Comparison of ENCODE assay signal across 16 cellular contexts in genomic region chr1:31674626-31675025, GRCh38. TPM values are rescaled to one million over a fixed set of nuclear protein-coding genes. Genes with fewer than 3 reads are reported as not detected.
DNase-seq lines count a peak whose midpoint lies in the region; ATAC-seq and TF ChIP-seq lines count a peak whose summit lies in the region.
"Had no signal": no experiment of that assay in that cellular context is flagged by ENCODE, and none has a peak within 500 bp of the region (broad histone marks: within the 10 kb centered on the region; RNA-seq: fewer than 3 reads in every experiment).

No MANE protein-coding gene starts in this region.

- CTCF ChIA-PET in PC-9 (lab: Charles Lee): interaction anchor here (0.6 to 1.0 kb wide), 2 partner anchors 21 to 72 kb away, joined by 3 to 5 read pairs; no protein-coding TSS in a partner anchor

- H3F3A ChIP-seq in PC-9 (ENCODE audit: insufficient read depth, low read depth): peaks cover 35% of the 10 kb centered on the region

- ATAC-seq in left ventricle myocardium superior (no peak), right cardiac atrium (no peak), psoas muscle (no peak)
- ATAC-seq: activated T-helper 17 cell treated with anti-CD3 and anti-CD28 coated beads, Interleukin-2, amount 50 U/mL, for 72 hours; T-cell had no signal

- H3K79me2 ChIP-seq in PC-9 (ENCODE audit: low read depth): no peaks in the 10 kb centered on the region

- intact Hi-C loops in left ventricle myocardium superior (cut with micrococcal nuclease): loop anchor here (5.0 kb wide), 1 partner anchor 38 kb away; no protein-coding TSS in a partner anchor
- intact Hi-C loops in PC-9 (cut with micrococcal nuclease; ENCODE audit: unreplicated experiment): no loop called here
- intact Hi-C loops in right cardiac atrium (cut with DNase I): no loop called here
- intact Hi-C loops in tibial artery (cut with DNase I; ENCODE audit: low total_unique reads): loop anchor here (5.0 kb wide), 1 partner anchor 43 kb away; no protein-coding TSS in a partner anchor
- intact Hi-C loops in psoas muscle (cut with DNase I): no loop called here

- BruUV-seq in PC-9 (replicated peaks; lab: Mats Ljungman, UMichigan): no TSS peak

- H2AFZ ChIP-seq in PC-9: no peak overlapping the region

- H4K20me1 ChIP-seq in PC-9 (ENCODE audit: insufficient read depth): no peaks in the 10 kb centered on the region

- peak overlapping the region; percentile 59 for H3K4me2 ChIP-seq in PC-9

- no peak for TF ChIP-seq CTCF in cardiac muscle cell (IDR thresholded peaks at IDR 0.05; ENCODE audit: low read depth, low read length)
- no peak for TF ChIP-seq CTCF in PC-9 (conservative IDR thresholded peaks at IDR 0.05)
- no peak for TF ChIP-seq CTCF in tibial artery (IDR thresholded peaks at IDR 0.05)
- no peak for TF ChIP-seq CTCF in psoas muscle (IDR thresholded peaks at IDR 0.05)

- H3K36me3 ChIP-seq in cardiac muscle cell (no peaks in the 10 kb centered on the region), PC-9 (ENCODE audit: low read depth) (no peaks in the 10 kb centered on the region), tibial artery (peaks cover 0 to 43% (median 13%) of the 10 kb centered on the region in 3 donors), psoas muscle (ENCODE audit: insufficient read depth in 1 of 2, low read depth in 1 of 2) (no peaks in the 10 kb centered on the region)

- H3K9me2 ChIP-seq in PC-9 (ENCODE audit: insufficient read depth): no peaks in the 10 kb centered on the region

- H3K27me3 ChIP-seq in cardiac muscle cell: no peaks in the 10 kb centered on the region
- H3K27me3 ChIP-seq in PC-9 (ENCODE audit: insufficient read depth, low read depth): no peaks in the 10 kb centered on the region
- no peaks in the 10 kb centered on the region for H3K27me3 ChIP-seq in right cardiac atrium (ENCODE audit: control insufficient read depth, insufficient read depth)
- no peaks in the 10 kb centered on the region for H3K27me3 ChIP-seq in tibial artery
- H3K27me3 ChIP-seq in psoas muscle (ENCODE audit: insufficient read depth in 3 of 3, low read length in 2 of 3): no peaks in the 10 kb centered on the region

- 66% methylated on average over 8 of the region's 8 CpGs for WGBS in right cardiac atrium
- 66 to 72% (median 69%) methylated on average over 8 of the region's 8 CpGs for WGBS in psoas muscle, 3 donors

- H3K27ac ChIP-seq in cardiac muscle cell (peak overlapping the region; percentile 91), PC-9 (no peak overlapping the region), right cardiac atrium (ENCODE audit: low read length) (no peak overlapping the region), tibial artery (peak overlapping the region; percentile 88 to 89), psoas muscle (no peak overlapping the region)

- H3K4me1 ChIP-seq in cardiac muscle cell (ENCODE audit: low read depth) (peaks cover 37% of the 10 kb centered on the region), PC-9 (replicated peaks; ENCODE audit: insufficient read depth) (peaks cover 54% of the 10 kb centered on the region), right cardiac atrium (ENCODE audit: control insufficient read depth, insufficient read depth, low read length) (peaks cover 13% of the 10 kb centered on the region), tibial artery (peaks cover 6 to 59% (median 51%) of the 10 kb centered on the region in 4 donors), psoas muscle (peaks cover 35% of the 10 kb centered on the region)

- H3K9me3 ChIP-seq in cardiac muscle cell (ENCODE audit: low read depth) (no peaks in the 10 kb centered on the region), PC-9 (ENCODE audit: insufficient read depth, low read depth) (no peaks in the 10 kb centered on the region), right cardiac atrium (ENCODE audit: control insufficient read depth, low read length) (no peaks in the 10 kb centered on the region), tibial artery (no peaks in the 10 kb centered on the region), psoas muscle (no peaks in the 10 kb centered on the region)

- DNase-seq in cardiac muscle cell (ENCODE audit: low read depth in 1 of 2, low spot score in 1 of 2) (no peak), left ventricle myocardium superior (no peak), PC-9 (peak; percentile 28 to 85), right cardiac atrium (peak in 2 of 3 donors; percentile 18 to 20), tibial artery (no peak), psoas muscle (no peak), SKM-1 treated with dmso at 0.1 percent for 144 hours (lab: John Stamatoyannopoulos, UW; ENCODE audit: unreplicated experiment) (no peak), activated gamma-delta T cell treated with Interleukin-2 at 50 U/mL for 16 hours (no peak)
- DNase-seq: activated B cell treated with CpG ODN at 0.5 μM for 24 hours; CD4-positive, alpha-beta memory T cell; GDM1; GOT3; NCI-H526 treated with DMSO at 0.1 percent for 48 hours; T-cell had no signal

- no peak overlapping the region for H3K4me3 ChIP-seq in cardiac muscle cell
- H3K4me3 ChIP-seq in PC-9: no peak overlapping the region
- no peak overlapping the region for H3K4me3 ChIP-seq in right cardiac atrium (ENCODE audit: low read length)
- H3K4me3 ChIP-seq in tibial artery: no peak overlapping the region
- no peak overlapping the region for H3K4me3 ChIP-seq in psoas muscle

- POLR2A ChIA-PET in PC-9 (lab: Charles Lee; ENCODE audit: unreplicated experiment): interaction anchor here (0.5 kb wide), 1 partner anchor 142 kb away, joined by 3 read pairs; no protein-coding TSS in a partner anchor

RNA-seq across cellular contexts. Expression of gene COL16A1, which starts 29.2 kb away (rescaled TPM):
- 75.8 and 120 TPM in 2 replicates for total RNA-seq in cardiac muscle cell
- 67.7 and 119 TPM in 2 replicates for polyA plus RNA-seq in cardiac muscle cell
- total RNA-seq in left ventricle myocardium superior: 16.1 TPM
- total RNA-seq in PC-9 (2021): 3.6 and 4.8 TPM in 2 replicates
- total RNA-seq in right cardiac atrium: 10 to 100 TPM; 40.6 to 50.5 (median 50.3) TPM
- polyA plus RNA-seq in right cardiac atrium: 37.4 TPM
- total RNA-seq in psoas muscle: 10 to 100 TPM in 1 of 4 donors, 1 to 10 TPM in 3; 6.1 to 14.2 (median 8.4) TPM
- 1 to 10 TPM; 2.9 to 4.1 (median 3.5) TPM for polyA plus RNA-seq in psoas muscle
- total RNA-seq: activated CD8-positive, alpha-beta memory T cell treated with anti-CD3 and anti-CD28 coated beads for 36 hours; activated T-helper 17 cell treated with anti-CD3 and anti-CD28 coated beads, Interleukin-2, amount 50 U/mL, for 72 hours; CD4-positive, alpha-beta memory T cell had no signal
- polyA plus RNA-seq: CD4-positive, alpha-beta memory T cell had no signal

RNA-seq across cellular contexts. Expression of gene PEF1, which starts 29.9 kb away (rescaled TPM):
- total RNA-seq in cardiac muscle cell: 89.5 and 97.8 TPM in 2 replicates
- polyA plus RNA-seq in cardiac muscle cell: 89.3 and 109 TPM in 2 replicates
- 34.1 TPM for total RNA-seq in left ventricle myocardium superior
- 40.3 and 44.5 TPM in 2 replicates for total RNA-seq in PC-9 (2021)
- total RNA-seq in right cardiac atrium: 10 to 100 TPM; 38.6 to 46.0 (median 42.2) TPM
- polyA plus RNA-seq in right cardiac atrium: 47.7 TPM
- total RNA-seq in psoas muscle: 10 to 100 TPM; 22.1 to 43.1 (median 29.7) TPM
- polyA plus RNA-seq in psoas muscle: 10 to 100 TPM; 29.5 to 57.4 (median 30.7) TPM

RNA-seq across cellular contexts. Expression of gene HCRTR1, which starts 57.1 kb away (rescaled TPM):
- total RNA-seq in cardiac muscle cell (not detected in 2 replicates), left ventricle myocardium superior (0.67 TPM), PC-9 (2021) (not detected in 2 replicates), right cardiac atrium (under 1 TPM in 2 of 4 donors, not detected in 2; 0.14 to 0.37 TPM), psoas muscle (1 to 10 TPM in 1 of 4 donors, under 1 TPM in 2, not detected in 1; 0.18 to 1.2 (median 0.42) TPM)
- polyA plus RNA-seq in cardiac muscle cell (not detected in 2 replicates), right cardiac atrium (0.18 TPM), psoas muscle (under 1 TPM; 0.12 to 0.51 (median 0.27) TPM)
- total RNA-seq: activated B cell treated with CpG ODN at 0.5 μM for 24 hours; activated CD8-positive, alpha-beta memory T cell treated with anti-CD3 and anti-CD28 coated beads for 36 hours; activated T-helper 17 cell treated with anti-CD3 and anti-CD28 coated beads, Interleukin-2, amount 50 U/mL, for 72 hours; CD4-positive, alpha-beta memory T cell; T-cell had no signal
- polyA plus RNA-seq: CD4-positive, alpha-beta memory T cell had no signal

Comparison
In these comparisons a context has a peak if more than half of its experiments do, and no peak if none do; other contexts are left out.
1. DNase-seq: peak in PC-9 (2 of 2) and right cardiac atrium (2 of 3); none in cardiac muscle cell (0 of 2), left ventricle myocardium superior (single experiment), tibial artery (0 of 2), psoas muscle (0 of 2), SKM-1 treated with dmso at 0.1 percent for 144 hours (single experiment) and activated gamma-delta T cell treated with Interleukin-2 at 50 U/mL for 16 hours (single experiment).
2. H3K27ac ChIP-seq: peak in cardiac muscle cell (single experiment) and tibial artery (2 of 2); none in PC-9 (single experiment), right cardiac atrium (single experiment) and psoas muscle (single experiment).
3. intact Hi-C loops: an anchor here in left ventricle myocardium superior (5.0 kb wide) and tibial artery (5.0 kb wide); none called in PC-9, right cardiac atrium and psoas muscle.